ENCODE assay signal across 8 cellular contexts in genomic region chr14:55107766-55108554, GRCh38. TPM values are rescaled to one million over a fixed set of nuclear protein-coding genes. Genes with fewer than 3 reads are reported as not detected.
A peak's percentile ranks its signal among the peaks of the same experiment; 100 is the strongest.
DNase-seq lines count a peak whose midpoint lies in the region; FAIRE-seq and TF ChIP-seq lines count a peak whose summit lies in the region.

No MANE protein-coding gene starts in this region.

- H3K36me3 Mint-ChIP-seq in brain = no peaks in the 10 kb centered on the region

- no peak for FAIRE-seq in small intestine (lab: Jason Lieb, UNC)

- no peak for TF ChIP-seq CTCF in brain (conservative IDR thresholded peaks at IDR 0.05)

- H3K9me3 ChIP-seq in SJCRH30 (replicated peaks) (no peaks in the 10 kb centered on the region; the same call in 1 of the 2 replicates), small intestine (ENCODE audit: control insufficient read depth, low read depth) (no peaks in the 10 kb centered on the region)

- peaks cover 3% of the 10 kb centered on the region for H3K27me3 Mint-ChIP-seq in brain

- H3K27me3 ChIP-seq in SJCRH30 (no peaks in the 10 kb centered on the region), small intestine (ENCODE audit: control insufficient read depth in 2 of 2, insufficient read depth in 2 of 2, low read length in 2 of 2) (no peaks in the 10 kb centered on the region)

- H3K4me3 ChIP-seq in SJCRH30 (peak overlapping the region; percentile 37), small intestine (ENCODE audit: low read depth in 1 of 2, low read length in 2 of 2) (no peak overlapping the region)

- peak overlapping the region in 3 of 5 experiments; percentile 13 to 39 (median 32) for H3K4me3 Mint-ChIP-seq in brain

- DNase-seq in Ammon's horn (ENCODE audit: low spot score) (peak; percentile 45), HCEC 1CT (peak; percentile 99), SJCRH30 (peak; percentile 72 to 76), iPS-NIHi7 (ENCODE audit: extremely low spot score) (peak; percentile 81), small intestine (peak; percentile 84), COLO668 (lab: John Stamatoyannopoulos, UW; ENCODE audit: unreplicated experiment) (no peak), GM19238 (ENCODE audit: insufficient read length, low spot score) (no peak)

- H3K4me1 Mint-ChIP-seq in brain = peaks cover 33% of the 10 kb centered on the region

- peaks cover 3 to 15% (median 9%) of the 10 kb centered on the region in 5 experiments for H3K9me3 Mint-ChIP-seq in brain

- peak overlapping the region; percentile 28 to 98 (median 87) for H3K27ac Mint-ChIP-seq in brain

- H3K27ac ChIP-seq in SJCRH30 (peak overlapping the region; percentile 93), small intestine (ENCODE audit: low read depth in 1 of 2, low read length in 1 of 2) (peak overlapping the region; percentile 99)

- H3K36me3 ChIP-seq in SJCRH30 (no peaks in the 10 kb centered on the region), small intestine (ENCODE audit: control insufficient read depth in 2 of 2, insufficient read depth in 2 of 2, low read length in 2 of 2) (no peaks in the 10 kb centered on the region)

- H3K4me1 ChIP-seq in SJCRH30 (peaks cover 19% of the 10 kb centered on the region), small intestine (ENCODE audit: control insufficient read depth in 2 of 2, insufficient read depth in 1 of 2, low read depth in 1 of 2, low read length in 1 of 2) (peaks cover 7 to 21% of the 10 kb centered on the region in 2 donors)

- WGBS in small intestine, 3 donors = 26 to 34% (median 29%) methylated on average over 19 of the region's 19 CpGs

RNA-seq across cellular contexts. Expression of gene LGALS3, which starts 21.1 kb away (rescaled TPM):
- total RNA-seq in SJCRH30 (2014; rRNA removed; shearing (Covaris generic)) = 1.9 and 2.0 TPM in 2 replicates
- polyA plus RNA-seq in brain (ENCODE audit: insufficient read depth, low read depth, low replicate concordance) (30.6 TPM), small intestine (1,000 to 10,000 TPM in 2 of 3 donors, 100 to 1,000 TPM in 1; 593 to 2,279 (median 2,145) TPM)

RNA-seq across cellular contexts. Expression of gene MAPK1IP1L, which starts 56.5 kb away (rescaled TPM):
- total RNA-seq in SJCRH30 (2014; rRNA removed; shearing (Covaris generic)) = 66.5 and 76.2 TPM in 2 replicates
- 91.1 TPM for polyA plus RNA-seq in brain (ENCODE audit: insufficient read depth, low read depth, low replicate concordance)
- 10 to 100 TPM; 24.3 to 32.0 (median 30.9) TPM for polyA plus RNA-seq in small intestine

Comparison
In these comparisons a context has a peak if more than half of its experiments do, and no peak if none do; other contexts are left out.
1. DNase-seq: peak in Ammon's horn (single experiment), HCEC 1CT (single experiment), SJCRH30 (2 of 2), iPS-NIHi7 (single experiment) and small intestine (single experiment); none in COLO668 (single experiment) and GM19238 (single experiment).
2. RNA of gene LGALS3, which starts 21.1 kb away (polyA plus RNA-seq): 593 to 2,279 TPM in small intestine; 30.6 TPM in brain (single experiment); every median in the first group is over 10 times any median in the second.